In the genomic region with DNA sequence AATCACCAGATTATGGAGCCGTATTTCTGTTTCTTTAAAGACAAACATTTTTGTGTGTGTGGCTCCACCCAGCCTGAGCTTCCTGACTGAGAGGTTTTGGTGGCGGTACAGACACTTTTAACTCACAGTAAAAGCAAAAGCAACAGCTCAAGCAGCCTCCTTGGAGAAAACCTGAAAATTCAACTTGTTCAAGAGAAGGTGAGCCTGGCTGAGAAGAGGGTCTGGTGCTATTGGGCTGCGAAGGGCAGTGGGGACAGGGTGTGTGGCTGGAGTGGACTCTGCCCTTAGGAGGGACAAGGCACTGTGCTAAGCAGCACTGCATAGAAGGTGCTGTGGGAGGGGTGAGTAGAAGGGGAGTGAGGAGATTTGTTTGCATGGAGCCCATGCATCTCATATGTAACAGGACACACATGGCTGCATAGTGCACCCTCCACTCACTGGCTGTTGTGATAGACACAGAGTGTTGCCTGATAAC, we compare ENCODE assay signal across 9 cellular contexts. TPM values are rescaled to one million over a fixed set of nuclear protein-coding genes. Genes with fewer than 3 reads are reported as not detected.
DNase-seq lines count a peak whose midpoint lies in the region; ATAC-seq and TF ChIP-seq lines count a peak whose summit lies in the region.
"Had no signal": no experiment of that assay in that cellular context is flagged by ENCODE, and none has a peak within 500 bp of the region (broad histone marks: within the 10 kb centered on the region; RNA-seq: fewer than 3 reads in every experiment).

Gene GIMAP7, plus strand, starts transcription at position 125 of the 475 bp plus-strand sequence. CDS start 5,103 bp downstream, outside the sequence.

- H3K4me3 ChIP-seq in CD8-positive, alpha-beta memory T cell (ENCODE audit: low read length): peak within 1 kb of the TSS; percentile 97
- peak within 1 kb of the TSS; percentile 39 to 46 for H3K4me3 ChIP-seq in right atrium auricular region

- peaks cover 45 to 49% (median 49%) of the 10 kb centered on the region in 3 donors for H3K4me1 Mint-ChIP-seq in CD8-positive, alpha-beta memory T cell

- CTCF ChIA-PET in CD8-positive, alpha-beta memory T cell (lab: Charles Lee): interaction anchor here (0.7 to 7.5 kb wide), 16 partner anchors 10 to 241 kb away, joined by 3 to 99 read pairs (median 6); partner anchors contain the start of genes GIMAP1, GIMAP4, GIMAP6 and GIMAP8

- peaks cover 46% of the 10 kb centered on the region for H3K4me1 ChIP-seq in CD8-positive, alpha-beta memory T cell (ENCODE audit: insufficient read depth, low read length)
- no peaks in the 10 kb centered on the region for H3K4me1 ChIP-seq in right atrium auricular region

- peaks cover 29 to 51% (median 45%) of the 10 kb centered on the region in 3 donors for H3K36me3 Mint-ChIP-seq in CD8-positive, alpha-beta memory T cell

- POLR2A ChIA-PET in CD8-positive, alpha-beta memory T cell (lab: Charles Lee): interaction anchor here (0.6 to 6.6 kb wide), 18 partner anchors 9 to 240 kb away, joined by 3 to 76 read pairs (median 4); partner anchors contain the start of genes GIMAP1, GIMAP4, GIMAP6 and GIMAP8

- no peaks in the 10 kb centered on the region for H3K27me3 ChIP-seq in CD8-positive, alpha-beta memory T cell (ENCODE audit: insufficient read depth, low read length, poor library complexity, severe bottlenecking)
- H3K27me3 ChIP-seq in right atrium auricular region: no peaks in the 10 kb centered on the region

- no peaks in the 10 kb centered on the region for H3K27me3 Mint-ChIP-seq in CD8-positive, alpha-beta memory T cell

- peak; percentile 7 to 84 (median 68) for DNase-seq in CD8-positive, alpha-beta memory T cell
- DNase-seq in activated CD8-positive, alpha-beta memory T cell treated with anti-CD3 and anti-CD28 coated beads for 4 hours (ENCODE audit: low read depth in 2 of 2): peak; percentile 24 to 42
- DNase-seq in right atrium auricular region (ENCODE audit: low spot score) (no peak), hippocampal formation (lab: John Stamatoyannopoulos, UW) (no peak), T1000 (lab: John Stamatoyannopoulos, UW) (no peak), NCI-H1694 (lab: John Stamatoyannopoulos, UW) (no peak)
- peak; percentile 60 for DNase-seq in stimulated activated CD8-positive, alpha-beta memory T cell treated with anti-CD3 and anti-CD28 coated beads, Interleukin-4, amount 100 ng/mL, for 48 hours

- H3K4me3 Mint-ChIP-seq in CD8-positive, alpha-beta memory T cell: peak within 1 kb of the TSS; percentile 98 to 100 (median 100)

- peak within 1 kb of the TSS; percentile 90 to 99 (median 96) for H3K27ac Mint-ChIP-seq in CD8-positive, alpha-beta memory T cell

- H3K27ac ChIP-seq in CD8-positive, alpha-beta memory T cell (ENCODE audit: low read depth, low read length): peak within 1 kb of the TSS; percentile 77
- H3K27ac ChIP-seq in right atrium auricular region: peak within 1 kb of the TSS; percentile 62 to 78
- H3K27ac ChIP-seq: VCaP had no signal

- peaks cover 4 to 15% (median 14%) of the 10 kb centered on the region in 5 donors for H3K9me3 Mint-ChIP-seq in CD8-positive, alpha-beta memory T cell

- H3K36me3 ChIP-seq in CD8-positive, alpha-beta memory T cell (ENCODE audit: insufficient read depth, low read length): peaks cover 3% of the 10 kb centered on the region
- H3K36me3 ChIP-seq in right atrium auricular region: no peaks in the 10 kb centered on the region

- no peak for TF ChIP-seq CTCF in right atrium auricular region (IDR thresholded peaks at IDR 0.05)

- ATAC-seq in HG02798 (IDR thresholded peaks at IDR 0.05; ENCODE audit: poor library complexity, unreplicated experiment): peak; percentile 57

- H3K9me3 ChIP-seq in CD8-positive, alpha-beta memory T cell (ENCODE audit: low read length): no peaks in the 10 kb centered on the region
- H3K9me3 ChIP-seq in right atrium auricular region: peaks cover 0 to 4% of the 10 kb centered on the region in 2 donors

RNA-seq across cellular contexts. Expression of gene GIMAP7, which starts in this region (rescaled TPM):
- 10 to 100 TPM; 47.3 to 51.4 TPM for total RNA-seq in CD8-positive, alpha-beta memory T cell
- 861 TPM for polyA plus RNA-seq in CD8-positive, alpha-beta memory T cell
- total RNA-seq in right atrium auricular region: 10 to 100 TPM; 12.7 to 12.9 TPM

Comparison
In these comparisons a context has a peak if more than half of its experiments do, and no peak if none do; other contexts are left out.
1. DNase-seq: peak in CD8-positive, alpha-beta memory T cell (5 of 5), activated CD8-positive, alpha-beta memory T cell treated with anti-CD3 and anti-CD28 coated beads for 4 hours (2 of 2) and stimulated activated CD8-positive, alpha-beta memory T cell treated with anti-CD3 and anti-CD28 coated beads, Interleukin-4, amount 100 ng/mL, for 48 hours (single experiment); none in right atrium auricular region (single experiment), hippocampal formation (0 of 2), T1000 (single experiment) and NCI-H1694 (single experiment).